ENCODE assay signal across 1 cellular context in genomic region chr18:773980-774624, GRCh38.
TF ChIP-seq lines count a peak whose summit lies in the region.

No MANE protein-coding gene starts in this region.

TF ChIP-seq in K562, 482 proteins besides CTCF, POLR2A, EP300 and RAD21 (continued from another document and continues in another):
- TF ChIP-seq SFPQ (IDR thresholded peaks at IDR 0.05; ENCODE audit: low read depth, low read length): no peak
- TF ChIP-seq ETS1 (conservative IDR thresholded peaks at IDR 0.05; ENCODE audit: control insufficient read depth, low read depth, low read length): no peak
- TF ChIP-seq MLX (CRISPR knock-in tag; conservative IDR thresholded peaks at IDR 0.05): no peak
- no peak for TF ChIP-seq HNRNPUL1 (IDR thresholded peaks at IDR 0.05; ENCODE audit: low read length)
- TF ChIP-seq HES1 (IDR thresholded peaks at IDR 0.05; ENCODE audit: low read depth): peak; percentile 48
- no peak for TF ChIP-seq ZNF444 (CRISPR knock-in tag; IDR thresholded peaks at IDR 0.05)
- TF ChIP-seq ZNF324 (CRISPR knock-in tag; IDR thresholded peaks at IDR 0.05): no peak
- TF ChIP-seq ZNF263 (CRISPR knock-in tag; IDR thresholded peaks at IDR 0.05; ENCODE audit: borderline replicate concordance): 0 out of 2 replicates have a peak, but pooled peaks have one; percentile 54
- TF ChIP-seq ZKSCAN8 (CRISPR knock-in tag; IDR thresholded peaks at IDR 0.05): no peak
- TF ChIP-seq GABPA (tag; conservative IDR thresholded peaks at IDR 0.05; ENCODE audit: low read depth): no peak
- no peak for TF ChIP-seq BRD9 (IDR thresholded peaks at IDR 0.05; ENCODE audit: low read depth, partially characterized antibody)
- TF ChIP-seq CBX3 (IDR thresholded peaks at IDR 0.05; ENCODE audit: borderline replicate concordance in 1 of 2, low read length in 2 of 2): no peak
- no peak for TF ChIP-seq ZNF507 (tag; conservative IDR thresholded peaks at IDR 0.05)
- TF ChIP-seq ZNF589 (CRISPR knock-in tag; IDR thresholded peaks at IDR 0.05; ENCODE audit: low read depth): no peak
- TF ChIP-seq TCF15 (CRISPR knock-in tag; IDR thresholded peaks at IDR 0.05): no peak
- TF ChIP-seq ZNF121 (CRISPR knock-in tag; conservative IDR thresholded peaks at IDR 0.05): no peak
- TF ChIP-seq ZBTB26 (CRISPR knock-in tag; IDR thresholded peaks at IDR 0.05): no peak
- TF ChIP-seq ZNF41 (CRISPR knock-in tag; conservative IDR thresholded peaks at IDR 0.05): no peak
- TF ChIP-seq NFIC (IDR thresholded peaks at IDR 0.05): peak; percentile 50; the same call in 1 of the 2 replicates
- TF ChIP-seq ZNF449 (CRISPR knock-in tag; IDR thresholded peaks at IDR 0.05): no peak
- TF ChIP-seq ZNF316 (IDR thresholded peaks at IDR 0.05): no peak
- TF ChIP-seq KHSRP (IDR thresholded peaks at IDR 0.05): no peak; the same call in 1 of the 2 replicates
- TF ChIP-seq ARID1B (IDR thresholded peaks at IDR 0.05): peak; percentile 97
- no peak for TF ChIP-seq ILK (tag; IDR thresholded peaks at IDR 0.05; ENCODE audit: borderline replicate concordance, low read depth)
- no peak for TF ChIP-seq SREBF1 (IDR thresholded peaks at IDR 0.05; ENCODE audit: borderline replicate concordance, low read depth, low read length)
- TF ChIP-seq HMG20A (CRISPR knock-in tag; conservative IDR thresholded peaks at IDR 0.05): no peak
- TF ChIP-seq HDAC1 (IDR thresholded peaks at IDR 0.05): peak in 1 of 2 experiments; percentile 65; a peak in 2 of 4 replicates
- no peak for TF ChIP-seq POLR2G (IDR thresholded peaks at IDR 0.05; ENCODE audit: low read depth, low read length)
- no peak for TF ChIP-seq RBM39 (optimal IDR thresholded peaks at IDR 0.05; ENCODE audit: low read depth, low read length)
- peak; percentile 86 for TF ChIP-seq GATA2 (CRISPR knock-in tag; IDR thresholded peaks at IDR 0.05)
- TF ChIP-seq CBFA2T3 (IDR thresholded peaks at IDR 0.05): peak; percentile 88
- no peak for TF ChIP-seq SRSF7 (optimal IDR thresholded peaks at IDR 0.05; ENCODE audit: low read depth, low read length)
- no peak for TF ChIP-seq HDGF (IDR thresholded peaks at IDR 0.05)
- TF ChIP-seq PTBP1 (IDR thresholded peaks at IDR 0.05; ENCODE audit: low read depth, low read length): no peak
- TF ChIP-seq ZNF445 (CRISPR knock-in tag; IDR thresholded peaks at IDR 0.05; ENCODE audit: low read depth): no peak
- no peak for TF ChIP-seq NFE2L1 (tag; IDR thresholded peaks at IDR 0.05; ENCODE audit: borderline replicate concordance, low read depth)
- no peak for TF ChIP-seq MGA (IDR thresholded peaks at IDR 0.05)
- TF ChIP-seq ARID3A (IDR thresholded peaks at IDR 0.05; ENCODE audit: borderline replicate concordance, low read depth, low read length): peak; percentile 62
- no peak for TF ChIP-seq ZNF165 (CRISPR knock-in tag; IDR thresholded peaks at IDR 0.05; ENCODE audit: borderline replicate concordance)
- TF ChIP-seq XRCC3 (IDR thresholded peaks at IDR 0.05): no peak
- no peak for TF ChIP-seq ETV1 (tag; conservative IDR thresholded peaks at IDR 0.05; ENCODE audit: low read depth)
